ENCODE assay signal across 3 cellular contexts in the genomic region with DNA sequence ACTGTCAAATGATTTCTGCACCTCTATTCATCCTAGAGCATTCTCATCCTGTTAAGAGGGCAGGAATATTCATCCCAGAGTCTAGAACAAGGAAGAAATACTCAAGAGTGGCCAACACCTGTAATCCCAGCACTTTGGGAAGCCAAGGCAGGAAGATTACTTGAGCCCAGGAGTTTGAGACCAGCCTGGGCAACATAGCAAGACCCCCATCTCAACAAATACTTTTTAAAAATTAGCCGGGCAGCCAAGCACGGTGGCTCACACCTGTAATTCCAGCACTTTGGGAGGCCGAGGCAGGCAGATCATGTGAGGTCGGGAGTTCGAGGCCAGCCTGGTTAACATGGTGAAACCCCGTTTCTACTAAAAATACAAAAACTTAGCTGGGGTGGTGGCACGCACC.
TF ChIP-seq lines count a peak whose summit lies in the region.

No MANE protein-coding gene starts in this region.

TF ChIP-seq in HEK293, 187 proteins besides CTCF, POLR2A, EP300 and RAD21:
- 0 out of 2 replicates have a peak, but pooled peaks have one; percentile 51 for TF ChIP-seq ZNF121 (tag by site-specific recombination; IDR thresholded peaks at IDR 0.05)
TF ChIP-seq in HEK293: peak in this region for 1; not testable (repeated sequence) for 186.

TF ChIP-seq in K562, 482 proteins besides CTCF, POLR2A, EP300 and RAD21:
- TF ChIP-seq ZNF121 (CRISPR knock-in tag; conservative IDR thresholded peaks at IDR 0.05): 0 out of 2 replicates have a peak, but pooled peaks have one; percentile 11
- peak in 1 of 3 experiments; percentile 52; a peak in 2 of 6 replicates for TF ChIP-seq ZBTB11 (CRISPR knock-in tag; IDR thresholded peaks at IDR 0.05)

TF ChIP-seq in HepG2, 621 proteins besides CTCF, POLR2A, EP300 and RAD21:
- 0 out of 2 replicates have a peak, but pooled peaks have one; percentile 56 for TF ChIP-seq ZNF121 (CRISPR knock-in tag; IDR thresholded peaks at IDR 0.05)
